In the genomic region with DNA sequence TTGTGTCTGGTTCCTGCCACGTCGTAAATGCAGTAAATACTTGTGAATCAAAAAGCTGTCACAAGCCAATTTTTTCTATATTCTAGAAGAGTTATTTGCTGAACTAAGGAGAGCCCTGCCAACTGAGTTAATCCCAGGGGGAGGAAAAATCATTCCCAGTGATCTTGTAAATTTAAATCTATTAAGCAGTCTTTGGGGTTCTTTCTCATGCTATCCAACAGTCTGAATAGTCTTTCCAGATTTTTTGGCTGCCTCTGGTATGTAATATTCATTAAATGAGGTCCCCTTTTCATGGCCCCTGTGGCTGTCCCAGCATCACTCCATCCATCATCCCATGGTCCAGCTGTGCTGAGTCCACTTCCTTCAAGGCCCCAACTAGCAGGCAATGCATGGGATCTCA, we compare ENCODE assay signal across 23 cellular contexts. TPM values are rescaled to one million over a fixed set of nuclear protein-coding genes. Genes with fewer than 3 reads are reported as not detected.
"Had no signal": no experiment of that assay in that cellular context is flagged by ENCODE, and none has a peak within 500 bp of the region (broad histone marks: within the 10 kb centered on the region; RNA-seq: fewer than 3 reads in every experiment).

No MANE protein-coding gene starts in this region.

- DNase-seq: activated CD4-positive, alpha-beta T cell treated with anti-CD3 and anti-CD28 coated beads for 1 hour; activated effector memory CD4-positive, alpha-beta T cell treated with anti-CD3 and anti-CD28 coated beads, Interleukin-2, amount 50 U/mL, for 16 hours; activated naive CD4-positive, alpha-beta T cell treated with anti-CD3 and anti-CD28 coated beads, Interleukin-2, amount 50 U/mL, for 16 hours; activated T-cell treated with anti-CD3 and anti-CD28 coated beads, Interleukin-2, amount 50 U/mL, for 72 hours; aorta; cerebellar nuclear complex; cortex of kidney; effector CD4-positive, alpha-beta T cell; esophagus squamous epithelium; left cardiac atrium; lower lobe of right lung; psoas muscle; right lobe of liver; small intestine; stimulated activated CD4-positive, alpha-beta T cell treated with anti-CD3 and anti-CD28 coated beads, Interleukin-4, amount 100 ng/mL, for 24 hours; stomach; T-helper 2 cell; testis had no signal

- H3K4me3 ChIP-seq: esophagus squamous epithelium, lower lobe of right lung, psoas muscle, right lobe of liver, stomach, testis had no signal

- H3K27ac ChIP-seq: esophagus squamous epithelium, lower lobe of right lung, psoas muscle, right lobe of liver, stomach, testis, VCaP had no signal

- H3K36me3 Mint-ChIP-seq: stimulated activated effector memory CD8-positive, alpha-beta T cell treated with anti-CD3 and anti-CD28 coated beads, Interleukin-12 subunit alpha, Interleukin-12 subunit beta, amount 100 ng/mL, for 72 hours had no signal

- FAIRE-seq: bronchial epithelial cell, small intestine had no signal

- H3K9me3 Mint-ChIP-seq: activated T-cell treated with anti-CD3 and anti-CD28 coated beads, Interleukin-2, amount 50 U/mL, for 72 hours; stimulated activated effector memory CD8-positive, alpha-beta T cell treated with anti-CD3 and anti-CD28 coated beads, Interleukin-12 subunit alpha, Interleukin-12 subunit beta, amount 100 ng/mL, for 72 hours had no signal

- H3K27me3 ChIP-seq: esophagus squamous epithelium, right lobe of liver, stomach, testis had no signal

- ATAC-seq: activated T-cell treated with anti-CD3 and anti-CD28 coated beads, Interleukin-2, amount 50 U/mL, for 72 hours; lower lobe of right lung; psoas muscle; right lobe of liver; stimulated activated effector memory CD8-positive, alpha-beta T cell treated with anti-CD3 and anti-CD28 coated beads, Interleukin-12 subunit alpha, Interleukin-12 subunit beta, amount 100 ng/mL, for 72 hours had no signal

- H3K36me3 ChIP-seq: esophagus squamous epithelium, lower lobe of right lung, right lobe of liver, stomach had no signal

- H3K4me1 ChIP-seq: esophagus squamous epithelium, lower lobe of right lung, psoas muscle, testis had no signal

- H3K27ac Mint-ChIP-seq: activated T-cell treated with anti-CD3 and anti-CD28 coated beads, Interleukin-2, amount 50 U/mL, for 72 hours; stimulated activated effector memory CD8-positive, alpha-beta T cell treated with anti-CD3 and anti-CD28 coated beads, Interleukin-12 subunit alpha, Interleukin-12 subunit beta, amount 100 ng/mL, for 72 hours had no signal

- H3K9me3 ChIP-seq: esophagus squamous epithelium, lower lobe of right lung, psoas muscle, right lobe of liver, stomach, testis had no signal

- H3K4me3 Mint-ChIP-seq: activated T-cell treated with anti-CD3 and anti-CD28 coated beads, Interleukin-2, amount 50 U/mL, for 72 hours; neural crest cell; stimulated activated effector memory CD8-positive, alpha-beta T cell treated with anti-CD3 and anti-CD28 coated beads, Interleukin-12 subunit alpha, Interleukin-12 subunit beta, amount 100 ng/mL, for 72 hours had no signal

- H3K4me1 Mint-ChIP-seq: stimulated activated effector memory CD8-positive, alpha-beta T cell treated with anti-CD3 and anti-CD28 coated beads, Interleukin-12 subunit alpha, Interleukin-12 subunit beta, amount 100 ng/mL, for 72 hours had no signal

RNA-seq across cellular contexts. Expression of a gene that starts 46.7 kb away (rescaled TPM):
- total RNA-seq: activated CD8-positive, alpha-beta memory T cell treated with anti-CD3 and anti-CD28 coated beads for 36 hours; bronchial epithelial cell had no signal
